9 cellular contexts compared by ENCODE assay signal in the genomic region with DNA sequence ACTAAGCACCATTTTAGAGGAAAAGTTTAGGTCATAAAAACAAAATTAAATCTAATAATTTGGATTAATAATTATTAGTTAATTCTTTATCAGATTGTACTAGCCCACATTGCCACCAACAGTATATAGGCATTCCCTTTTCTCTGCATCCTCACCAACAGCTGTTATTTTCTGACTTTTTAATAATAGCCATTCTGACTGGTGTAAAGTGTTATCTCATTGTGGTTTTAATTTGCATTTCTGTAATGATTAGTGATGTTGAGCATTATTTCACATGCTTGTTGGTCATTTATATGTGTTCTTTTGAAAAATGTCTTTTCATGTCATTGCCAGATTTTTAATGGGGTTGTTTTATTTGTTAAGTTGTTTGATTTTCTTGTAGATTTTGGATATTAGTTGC.
"Had no signal": no experiment of that assay in that cellular context is flagged by ENCODE, and none has a peak within 500 bp of the region (broad histone marks: within the 10 kb centered on the region; RNA-seq: fewer than 3 reads in every experiment).

No MANE protein-coding gene starts in this region.

- H3K27ac Mint-ChIP-seq: HFFc6 had no signal

- FAIRE-seq: HepG2 had no signal

- DNase-seq: GM23248, GOT3, H7, HFFc6, KG1 had no signal

- H3K4me3 Mint-ChIP-seq: HFFc6, IgD-negative memory B cell had no signal

- ATAC-seq: HCT116, HepG2 had no signal

- H3K4me1 Mint-ChIP-seq: IgD-negative memory B cell had no signal

- H3K27ac ChIP-seq: GM23248, HL-60 had no signal
